ENCODE assay signal across 24 cellular contexts in genomic region chrX:152912641-152913040, GRCh38.
"Had no signal": no experiment of that assay in that cellular context is flagged by ENCODE, and none has a peak within 500 bp of the region (broad histone marks: within the 10 kb centered on the region; RNA-seq: fewer than 3 reads in every experiment).

No MANE protein-coding gene starts in this region.

- H3K9me3 ChIP-seq: left lung, lower lobe of right lung, neutrophil, ovary, right atrium auricular region, sigmoid colon, spleen, suprapubic skin, thoracic aorta, tibial artery, upper lobe of right lung had no signal

- ATAC-seq: left colon; left lung; naive thymus-derived CD8-positive, alpha-beta T cell; stimulated activated effector memory CD8-positive, alpha-beta T cell treated with anti-CD3 and anti-CD28 coated beads, Interleukin-12 subunit alpha, Interleukin-12 subunit beta, amount 100 ng/mL, for 72 hours had no signal

- DNase-seq: hippocampal formation; left colon; left lung; lower lobe of right lung; mammary epithelial cell; mesenchymal stem cell; occipital lobe; ovary; sigmoid colon; small intestine; spleen; stimulated activated CD4-positive, alpha-beta T cell treated with anti-CD3 and anti-CD28 coated beads, Interleukin-4, amount 100 ng/mL, for 24 hours; stimulated activated naive CD4-positive, alpha-beta T cell; tibial artery; trophoblast cell; upper lobe of right lung had no signal

- H3K36me3 ChIP-seq: left lung, lower lobe of right lung, neutrophil, ovary, right atrium auricular region, sigmoid colon, spleen, suprapubic skin, thoracic aorta, tibial artery, upper lobe of right lung had no signal

- H3K27ac ChIP-seq: left lung, lower lobe of right lung, neutrophil, ovary, right atrium auricular region, sigmoid colon, spleen, suprapubic skin, thoracic aorta, tibial artery, upper lobe of right lung had no signal

- H3K4me1 ChIP-seq: left lung, lower lobe of right lung, right atrium auricular region, sigmoid colon, spleen, suprapubic skin, tibial artery, upper lobe of right lung had no signal

- H3K4me3 ChIP-seq: left lung, lower lobe of right lung, ovary, right atrium auricular region, sigmoid colon, spleen, suprapubic skin, thoracic aorta, tibial artery, upper lobe of right lung had no signal

- FAIRE-seq: keratinocyte, small intestine, urothelium cell line had no signal

- H3K27me3 ChIP-seq: left lung, neutrophil, ovary, right atrium auricular region, sigmoid colon, suprapubic skin, tibial artery, upper lobe of right lung had no signal
